In the genomic region with DNA sequence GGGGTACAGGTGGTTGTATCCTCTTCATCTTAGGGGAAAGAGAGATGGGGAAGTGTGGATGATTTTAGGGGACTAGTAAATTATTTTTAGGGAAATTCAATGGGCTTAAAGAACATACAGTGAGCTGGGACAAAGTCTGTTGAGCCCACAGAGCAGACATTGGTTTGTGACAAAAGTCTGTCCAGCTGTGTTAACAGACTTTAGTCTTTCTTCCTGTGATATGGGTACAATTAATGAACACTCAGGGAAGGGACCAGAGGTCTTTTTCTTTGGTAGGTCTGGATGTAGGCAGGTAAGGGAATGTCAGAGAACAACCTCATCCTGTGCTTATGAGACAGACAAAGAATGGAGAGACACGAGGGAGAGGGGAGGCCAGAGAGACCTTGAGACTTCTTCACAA, we compare ENCODE assay signal across 2 cellular contexts.
TF ChIP-seq lines count a peak whose summit lies in the region.

No MANE protein-coding gene starts in this region.

TF ChIP-seq in GM23338, 12 proteins besides CTCF, POLR2A, EP300 and RAD21 (continues in another document):
- TF ChIP-seq EZH2 (IDR thresholded peaks at IDR 0.05; ENCODE audit: low read depth, unreplicated experiment), result no peak
- no peak for TF ChIP-seq NANOG (IDR thresholded peaks at IDR 0.05; ENCODE audit: borderline replicate concordance)
- no peak for TF ChIP-seq EZH2phosphoT487 (IDR thresholded peaks at IDR 0.05; ENCODE audit: unreplicated experiment)
- TF ChIP-seq, protein P1, sequence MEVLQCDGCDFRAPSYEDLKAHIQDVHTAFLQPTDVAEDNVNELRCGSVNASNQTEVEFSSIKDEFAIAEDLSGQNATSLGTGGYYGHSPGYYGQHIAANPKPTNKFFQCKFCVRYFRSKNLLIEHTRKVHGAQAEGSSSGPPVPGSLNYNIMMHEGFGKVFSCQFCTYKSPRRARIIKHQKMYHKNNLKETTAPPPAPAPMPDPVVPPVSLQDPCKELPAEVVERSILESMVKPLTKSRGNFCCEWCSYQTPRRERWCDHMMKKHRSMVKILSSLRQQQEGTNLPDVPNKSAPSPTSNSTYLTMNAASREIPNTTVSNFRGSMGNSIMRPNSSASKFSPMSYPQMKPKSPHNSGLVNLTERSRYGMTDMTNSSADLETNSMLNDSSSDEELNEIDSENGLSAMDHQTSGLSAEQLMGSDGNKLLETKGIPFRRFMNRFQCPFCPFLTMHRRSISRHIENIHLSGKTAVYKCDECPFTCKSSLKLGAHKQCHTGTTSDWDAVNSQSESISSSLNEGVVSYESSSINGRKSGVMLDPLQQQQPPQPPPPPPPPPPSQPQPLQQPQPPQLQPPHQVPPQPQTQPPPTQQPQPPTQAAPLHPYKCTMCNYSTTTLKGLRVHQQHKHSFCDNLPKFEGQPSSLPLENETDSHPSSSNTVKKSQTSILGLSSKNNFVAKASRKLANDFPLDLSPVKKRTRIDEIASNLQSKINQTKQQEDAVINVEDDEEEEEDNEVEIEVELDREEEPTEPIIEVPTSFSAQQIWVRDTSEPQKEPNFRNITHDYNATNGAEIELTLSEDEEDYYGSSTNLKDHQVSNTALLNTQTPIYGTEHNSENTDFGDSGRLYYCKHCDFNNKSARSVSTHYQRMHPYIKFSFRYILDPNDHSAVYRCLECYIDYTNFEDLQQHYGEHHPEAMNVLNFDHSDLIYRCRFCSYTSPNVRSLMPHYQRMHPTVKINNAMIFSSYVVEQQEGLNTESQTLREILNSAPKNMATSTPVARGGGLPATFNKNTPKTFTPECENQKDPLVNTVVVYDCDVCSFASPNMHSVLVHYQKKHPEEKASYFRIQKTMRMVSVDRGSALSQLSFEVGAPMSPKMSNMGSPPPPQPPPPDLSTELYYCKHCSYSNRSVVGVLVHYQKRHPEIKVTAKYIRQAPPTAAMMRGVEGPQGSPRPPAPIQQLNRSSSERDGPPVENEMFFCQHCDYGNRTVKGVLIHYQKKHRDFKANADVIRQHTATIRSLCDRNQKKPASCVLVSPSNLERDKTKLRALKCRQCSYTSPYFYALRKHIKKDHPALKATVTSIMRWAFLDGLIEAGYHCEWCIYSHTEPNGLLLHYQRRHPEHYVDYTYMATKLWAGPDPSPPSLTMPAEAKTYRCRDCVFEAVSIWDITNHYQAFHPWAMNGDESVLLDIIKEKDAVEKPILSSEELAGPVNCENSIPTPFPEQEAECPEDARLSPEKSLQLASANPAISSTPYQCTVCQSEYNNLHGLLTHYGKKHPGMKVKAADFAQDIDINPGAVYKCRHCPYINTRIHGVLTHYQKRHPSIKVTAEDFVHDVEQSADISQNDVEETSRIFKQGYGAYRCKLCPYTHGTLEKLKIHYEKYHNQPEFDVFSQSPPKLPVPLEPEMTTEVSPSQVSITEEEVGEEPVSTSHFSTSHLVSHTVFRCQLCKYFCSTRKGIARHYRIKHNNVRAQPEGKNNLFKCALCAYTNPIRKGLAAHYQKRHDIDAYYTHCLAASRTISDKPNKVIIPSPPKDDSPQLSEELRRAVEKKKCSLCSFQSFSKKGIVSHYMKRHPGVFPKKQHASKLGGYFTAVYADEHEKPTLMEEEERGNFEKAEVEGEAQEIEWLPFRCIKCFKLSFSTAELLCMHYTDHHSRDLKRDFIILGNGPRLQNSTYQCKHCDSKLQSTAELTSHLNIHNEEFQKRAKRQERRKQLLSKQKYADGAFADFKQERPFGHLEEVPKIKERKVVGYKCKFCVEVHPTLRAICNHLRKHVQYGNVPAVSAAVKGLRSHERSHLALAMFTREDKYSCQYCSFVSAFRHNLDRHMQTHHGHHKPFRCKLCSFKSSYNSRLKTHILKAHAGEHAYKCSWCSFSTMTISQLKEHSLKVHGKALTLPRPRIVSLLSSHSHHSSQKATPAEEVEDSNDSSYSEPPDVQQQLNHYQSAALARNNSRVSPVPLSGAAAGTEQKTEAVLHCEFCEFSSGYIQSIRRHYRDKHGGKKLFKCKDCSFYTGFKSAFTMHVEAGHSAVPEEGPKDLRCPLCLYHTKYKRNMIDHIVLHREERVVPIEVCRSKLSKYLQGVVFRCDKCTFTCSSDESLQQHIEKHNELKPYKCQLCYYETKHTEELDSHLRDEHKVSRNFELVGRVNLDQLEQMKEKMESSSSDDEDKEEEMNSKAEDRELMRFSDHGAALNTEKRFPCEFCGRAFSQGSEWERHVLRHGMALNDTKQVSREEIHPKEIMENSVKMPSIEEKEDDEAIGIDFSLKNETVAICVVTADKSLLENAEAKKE (CRISPR knock-in tag; IDR thresholded peaks at IDR 0.05), result no peak
- TF ChIP-seq POLR2AphosphoS5 (IDR thresholded peaks at IDR 0.05; ENCODE audit: low read depth), result no peak
- TF ChIP-seq, protein P2, sequence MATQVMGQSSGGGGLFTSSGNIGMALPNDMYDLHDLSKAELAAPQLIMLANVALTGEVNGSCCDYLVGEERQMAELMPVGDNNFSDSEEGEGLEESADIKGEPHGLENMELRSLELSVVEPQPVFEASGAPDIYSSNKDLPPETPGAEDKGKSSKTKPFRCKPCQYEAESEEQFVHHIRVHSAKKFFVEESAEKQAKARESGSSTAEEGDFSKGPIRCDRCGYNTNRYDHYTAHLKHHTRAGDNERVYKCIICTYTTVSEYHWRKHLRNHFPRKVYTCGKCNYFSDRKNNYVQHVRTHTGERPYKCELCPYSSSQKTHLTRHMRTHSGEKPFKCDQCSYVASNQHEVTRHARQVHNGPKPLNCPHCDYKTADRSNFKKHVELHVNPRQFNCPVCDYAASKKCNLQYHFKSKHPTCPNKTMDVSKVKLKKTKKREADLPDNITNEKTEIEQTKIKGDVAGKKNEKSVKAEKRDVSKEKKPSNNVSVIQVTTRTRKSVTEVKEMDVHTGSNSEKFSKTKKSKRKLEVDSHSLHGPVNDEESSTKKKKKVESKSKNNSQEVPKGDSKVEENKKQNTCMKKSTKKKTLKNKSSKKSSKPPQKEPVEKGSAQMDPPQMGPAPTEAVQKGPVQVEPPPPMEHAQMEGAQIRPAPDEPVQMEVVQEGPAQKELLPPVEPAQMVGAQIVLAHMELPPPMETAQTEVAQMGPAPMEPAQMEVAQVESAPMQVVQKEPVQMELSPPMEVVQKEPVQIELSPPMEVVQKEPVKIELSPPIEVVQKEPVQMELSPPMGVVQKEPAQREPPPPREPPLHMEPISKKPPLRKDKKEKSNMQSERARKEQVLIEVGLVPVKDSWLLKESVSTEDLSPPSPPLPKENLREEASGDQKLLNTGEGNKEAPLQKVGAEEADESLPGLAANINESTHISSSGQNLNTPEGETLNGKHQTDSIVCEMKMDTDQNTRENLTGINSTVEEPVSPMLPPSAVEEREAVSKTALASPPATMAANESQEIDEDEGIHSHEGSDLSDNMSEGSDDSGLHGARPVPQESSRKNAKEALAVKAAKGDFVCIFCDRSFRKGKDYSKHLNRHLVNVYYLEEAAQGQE (IDR thresholded peaks at IDR 0.05; ENCODE audit: unreplicated experiment), result no peak
- no peak for TF ChIP-seq ZNF114 (CRISPR knock-in tag; IDR thresholded peaks at IDR 0.05)
- TF ChIP-seq JUNB (IDR thresholded peaks at IDR 0.05; ENCODE audit: unreplicated experiment), result no peak
- no peak for TF ChIP-seq STAT1 (IDR thresholded peaks at IDR 0.05; ENCODE audit: unreplicated experiment)
- TF ChIP-seq CREB1 (CRISPR knock-in tag; IDR thresholded peaks at IDR 0.05; ENCODE audit: low read depth), result no peak

TF ChIP-seq in H1, 55 proteins besides CTCF, POLR2A, EP300 and RAD21:
- TF ChIP-seq TBP (IDR thresholded peaks at IDR 0.05; ENCODE audit: low read depth, low read length), result no peak
- no peak for TF ChIP-seq SRF (IDR thresholded peaks at IDR 0.05; ENCODE audit: low read depth, low read length)
- no peak for TF ChIP-seq ASH2L (IDR thresholded peaks at IDR 0.05; ENCODE audit: low read length)
- TF ChIP-seq JUN (IDR thresholded peaks at IDR 0.05; ENCODE audit: low read depth, low read length), result no peak
- no peak for TF ChIP-seq TEAD4 (IDR thresholded peaks at IDR 0.05; ENCODE audit: low read depth, low read length)
- TF ChIP-seq JUND (IDR thresholded peaks at IDR 0.05; ENCODE audit: low read length), result no peak
- TF ChIP-seq CTBP2 (IDR thresholded peaks at IDR 0.05; ENCODE audit: borderline replicate concordance, insufficient read depth, insufficient read length, low read length), result no peak
- no peak for TF ChIP-seq SIN3A (conservative IDR thresholded peaks at IDR 0.05 in 1 of 2, IDR thresholded peaks at IDR 0.05 in 1 of 2; ENCODE audit: low read depth in 1 of 2, low read length in 2 of 2)
- no peak for TF ChIP-seq KDM5A (IDR thresholded peaks at IDR 0.05; ENCODE audit: low read length)
